10 cellular contexts compared by ENCODE assay signal in genomic region chr17:68033636-68034451, GRCh38. TPM values are rescaled to one million over a fixed set of nuclear protein-coding genes. Genes with fewer than 3 reads are reported as not detected.
DNase-seq lines count a peak whose midpoint lies in the region; ATAC-seq and TF ChIP-seq lines count a peak whose summit lies in the region.
"Had no signal": no experiment of that assay in that cellular context is flagged by ENCODE, and none has a peak within 500 bp of the region (broad histone marks: within the 10 kb centered on the region; RNA-seq: fewer than 3 reads in every experiment).

No MANE protein-coding gene starts in this region.

- DNase-seq in A673 (ENCODE audit: low spot score) (peak; percentile 58), HT-29 (ENCODE audit: low spot score) (peak; percentile 80), iPS DF 4.7 (ENCODE audit: extremely low read depth, low spot score) (peak; percentile 95), D341Med (ENCODE audit: low spot score) (no peak)
- DNase-seq: DMS79 treated with DMSO at 0.1 percent for 48 hours, esophagus squamous epithelium had no signal

- H3K27ac ChIP-seq in A673 (ENCODE audit: low read depth, low read length, poor library complexity, severe bottlenecking) (no peak overlapping the region), SU-DHL-6 (ENCODE audit: low read depth, low read length) (no peak overlapping the region)
- H3K27ac ChIP-seq: esophagus squamous epithelium had no signal

- POLR2A ChIA-PET in A673 (lab: Charles Lee; ENCODE audit: low non-redundant PET): no interaction called here

- H3K27me3 ChIP-seq in A673 (replicated peaks; ENCODE audit: insufficient read depth, low read depth, low read length, poor library complexity): no peaks in the 10 kb centered on the region
- H3K27me3 ChIP-seq in SU-DHL-6 (ENCODE audit: low read length): no peaks in the 10 kb centered on the region
- H3K27me3 ChIP-seq: esophagus squamous epithelium had no signal

- no peak overlapping the region for H3K4me2 ChIP-seq in SU-DHL-6 (ENCODE audit: low read depth, low read length, poor library complexity, severe bottlenecking)

- H2AFZ ChIP-seq in SU-DHL-6 (ENCODE audit: low read depth, low read length, severe bottlenecking): peak overlapping the region; percentile 27

- H4K20me1 ChIP-seq in SU-DHL-6 (ENCODE audit: low read depth, low read length): peaks cover 11% of the 10 kb centered on the region; the same call in 1 of the 2 replicates

- intact Hi-C loops in A673 (cut with micrococcal nuclease; ENCODE audit: unreplicated experiment): no loop called here

- no TSS peak for BruUV-seq in A673 (replicated peaks; lab: Mats Ljungman, UMichigan)

- H3K79me2 ChIP-seq in SU-DHL-6 (ENCODE audit: insufficient read depth, low read length): peaks cover 34% of the 10 kb centered on the region

- no peak for TF ChIP-seq CTCF in A673 (conservative IDR thresholded peaks at IDR 0.05; ENCODE audit: low read depth, low read length)
- TF ChIP-seq CTCF in SU-DHL-6 (IDR thresholded peaks at IDR 0.05; ENCODE audit: insufficient read depth, low read length, poor library complexity, severe bottlenecking): no peak

- peaks cover 24% of the 10 kb centered on the region for H3K36me3 ChIP-seq in A673 (ENCODE audit: insufficient read depth, low read length, poor library complexity, severe bottlenecking)
- peaks cover 22% of the 10 kb centered on the region for H3K36me3 ChIP-seq in SU-DHL-6 (ENCODE audit: low read length)

- no peaks in the 10 kb centered on the region for H3K9me2 ChIP-seq in SU-DHL-6 (replicated peaks; ENCODE audit: insufficient read depth, low read length)

- H3K4me1 ChIP-seq in A673 (ENCODE audit: insufficient read depth, low read length, poor library complexity, severe bottlenecking): peaks cover 25% of the 10 kb centered on the region

- H3K9me3 ChIP-seq in A673 (ENCODE audit: low read depth, low read length, poor library complexity, severe bottlenecking): no peaks in the 10 kb centered on the region
- no peaks in the 10 kb centered on the region for H3K9me3 ChIP-seq in SU-DHL-6 (ENCODE audit: insufficient read depth, low read length)
- H3K9me3 ChIP-seq: esophagus squamous epithelium had no signal

- H3F3A ChIP-seq in SU-DHL-6 (ENCODE audit: insufficient read depth): peaks cover 12% of the 10 kb centered on the region

- no peak overlapping the region for H3K9ac ChIP-seq in SU-DHL-6 (ENCODE audit: low read length)

- ATAC-seq in GM21390 (IDR thresholded peaks at IDR 0.05; ENCODE audit: unreplicated experiment): no peak
- no peak for ATAC-seq in GM19463 (IDR thresholded peaks at IDR 0.05; ENCODE audit: unreplicated experiment)
- ATAC-seq in HG02938 (IDR thresholded peaks at IDR 0.05; ENCODE audit: unreplicated experiment): no peak

- H3K4me3 ChIP-seq in A673 (ENCODE audit: low read depth, low read length, poor library complexity, severe bottlenecking) (no peak overlapping the region), SU-DHL-6 (ENCODE audit: insufficient read depth, low read length, poor library complexity, severe bottlenecking) (no peak overlapping the region)

- CTCF ChIA-PET in A673 (lab: Charles Lee): no interaction called here

RNA-seq across cellular contexts. Expression of gene KPNA2, which starts 1.7 kb away (rescaled TPM):
- 481 and 486 TPM in 2 replicates for total RNA-seq in A673 (2021)
- total RNA-seq in HT-29 (2014; rRNA removed; shearing (Covaris generic)): 148 and 150 TPM in 2 replicates

RNA-seq across cellular contexts. Expression of gene C17orf58, which starts 37.6 kb away (rescaled TPM):
- total RNA-seq in A673 (2021): 12.5 and 17.4 TPM in 2 replicates
- 40.7 and 45.7 TPM in 2 replicates for total RNA-seq in HT-29 (2014; rRNA removed; shearing (Covaris generic))
